Comparison of ENCODE assay signal across 15 cellular contexts in genomic region chr1:84508510-84508909, GRCh38. TPM values are rescaled to one million over a fixed set of nuclear protein-coding genes. Genes with fewer than 3 reads are reported as not detected.
A peak's percentile ranks its signal among the peaks of the same experiment; 100 is the strongest.
DNase-seq lines count a peak whose midpoint lies in the region; ATAC-seq, FAIRE-seq and TF ChIP-seq lines count a peak whose summit lies in the region.
"Had no signal": no experiment of that assay in that cellular context is flagged by ENCODE, and none has a peak within 500 bp of the region (broad histone marks: within the 10 kb centered on the region; RNA-seq: fewer than 3 reads in every experiment).

No MANE protein-coding gene starts in this region.

- no peak for TF ChIP-seq EP300 in K562 (IDR thresholded peaks at IDR 0.05; ENCODE audit: low read length)

- H4K20me1 ChIP-seq in Loucy (ENCODE audit: insufficient read depth, low read length, poor library complexity, severe bottlenecking) (peaks cover 26% of the 10 kb centered on the region), K562 (replicated peaks; ENCODE audit: control insufficient read depth, insufficient read depth, low read length) (peaks cover 14% of the 10 kb centered on the region)

- H3K9me1 ChIP-seq in K562 (ENCODE audit: control insufficient read depth, insufficient read depth, low read length) = no peaks in the 10 kb centered on the region

- TF ChIP-seq CTCF in Loucy (conservative IDR thresholded peaks at IDR 0.05; ENCODE audit: low read length) (no peak), K562 (IDR thresholded peaks at IDR 0.05 in 2 of 3, conservative IDR thresholded peaks at IDR 0.05 in 1 of 3; ENCODE audit: insufficient read depth in 2 of 3, low read depth in 1 of 3, low read length in 3 of 3) (no peak), type B pancreatic cell (conservative IDR thresholded peaks at IDR 0.05) (no peak)

- no TSS peak for BruUV-seq in K562 (replicated peaks; lab: Mats Ljungman, UMichigan)

- ATAC-seq in activated naive CD8-positive, alpha-beta T cell treated with anti-CD3 and anti-CD28 coated beads, Interleukin-2, amount 10 ng/mL, durations not matched to agents 7 days and 5 days (ENCODE audit: low read depth) = no peak
- ATAC-seq in activated naive CD8-positive, alpha-beta T cell treated with anti-CD3 and anti-CD28 coated beads, Interleukin-2, amount 50 U/mL, for 24 hours = no peak
- ATAC-seq in K562 = no peak
- ATAC-seq in GM21529 (IDR thresholded peaks at IDR 0.05; ENCODE audit: unreplicated experiment) = no peak

- peaks cover 17% of the 10 kb centered on the region for H3K4me1 ChIP-seq in Loucy (ENCODE audit: insufficient read depth, low read length, poor library complexity, severe bottlenecking)
- H3K4me1 ChIP-seq in K562 (replicated peaks in 1 of 2; ENCODE audit: control insufficient read depth in 2 of 2, insufficient read depth in 2 of 2, low read length in 2 of 2) = peaks cover 4 to 9% of the 10 kb centered on the region in 2 experiments; a peak in 4 of 5 replicates

- H3K4me2 ChIP-seq in Loucy (ENCODE audit: low read depth, low read length, poor library complexity, severe bottlenecking) (peak overlapping the region; percentile 81), K562 (ENCODE audit: insufficient read depth, low read length) (peak overlapping the region; percentile 73; the same call in 1 of the 2 replicates)

- H3K4me3 Mint-ChIP-seq in activated naive CD8-positive, alpha-beta T cell treated with anti-CD3 and anti-CD28 coated beads, Interleukin-2, amount 10 ng/mL, durations not matched to agents 7 days and 5 days = peak overlapping the region; percentile 28
- H3K4me3 Mint-ChIP-seq in activated naive CD8-positive, alpha-beta T cell treated with anti-CD3 and anti-CD28 coated beads, Interleukin-2, amount 50 U/mL, for 24 hours = no peak overlapping the region
- H3K4me3 Mint-ChIP-seq in type B pancreatic cell = peak overlapping the region; percentile 53

- POLR2A ChIA-PET in activated naive CD8-positive, alpha-beta T cell treated with anti-CD3 and anti-CD28 coated beads, Interleukin-2, amount 10 ng/mL, durations not matched to agents 7 days and 5 days (lab: Charles Lee) = interaction anchor here (1.2 kb wide), 1 partner anchor 66 kb away, joined by 4 read pairs; the partner anchor contains the start of gene CTBS
- POLR2A ChIA-PET in K562 (lab: Yijun Ruan, JAX) = interaction anchor here (0.7 kb wide), 1 partner anchor 72 kb away, joined by 4 read pairs; no protein-coding TSS in a partner anchor

- TF ChIP-seq RAD21 in K562 (CRISPR knock-in tag; conservative IDR thresholded peaks at IDR 0.05 in 1 of 2, IDR thresholded peaks at IDR 0.05 in 1 of 2) = no peak

- H2AFZ ChIP-seq in Loucy (ENCODE audit: low read length) = no peak overlapping the region
- H2AFZ ChIP-seq in K562 (ENCODE audit: low read depth, low read length) = no peak overlapping the region

- H3K27ac Mint-ChIP-seq in activated naive CD8-positive, alpha-beta T cell treated with anti-CD3 and anti-CD28 coated beads, Interleukin-2, amount 10 ng/mL, durations not matched to agents 7 days and 5 days = no peak overlapping the region
- no peak overlapping the region for H3K27ac Mint-ChIP-seq in activated naive CD8-positive, alpha-beta T cell treated with anti-CD3 and anti-CD28 coated beads, Interleukin-2, amount 50 U/mL, for 24 hours
- H3K27ac Mint-ChIP-seq in type B pancreatic cell = no peak overlapping the region

- peak overlapping the region; percentile 97; the same call in 2 of the 3 replicates for H3K27ac ChIP-seq in K562 (ENCODE audit: extremely low read depth, low read depth, low read length)
- H3K27ac ChIP-seq: Peyer's patch had no signal

- no peaks in the 10 kb centered on the region for H3K9me2 ChIP-seq in Loucy (replicated peaks; ENCODE audit: low read depth, low read length)

- H3K9me3 ChIP-seq in Loucy (ENCODE audit: insufficient read depth, low read depth, low read length) (peaks cover 2% of the 10 kb centered on the region; the same call in 1 of the 2 replicates), K562 (replicated peaks; ENCODE audit: control insufficient read depth, insufficient read depth, low read depth, low read length) (no peaks in the 10 kb centered on the region; the same call in 1 of the 2 replicates)
- H3K9me3 ChIP-seq: Peyer's patch had no signal

- H3K9me3 Mint-ChIP-seq in activated naive CD8-positive, alpha-beta T cell treated with anti-CD3 and anti-CD28 coated beads, Interleukin-2, amount 10 ng/mL, durations not matched to agents 7 days and 5 days = peaks cover 3% of the 10 kb centered on the region
- no peaks in the 10 kb centered on the region for H3K9me3 Mint-ChIP-seq in activated naive CD8-positive, alpha-beta T cell treated with anti-CD3 and anti-CD28 coated beads, Interleukin-2, amount 50 U/mL, for 24 hours
- H3K9me3 Mint-ChIP-seq in type B pancreatic cell = peaks cover 12% of the 10 kb centered on the region

- no peak for FAIRE-seq in K562 (lab: Jason Lieb, UNC)

- peaks cover 7% of the 10 kb centered on the region for H3F3A ChIP-seq in Loucy (ENCODE audit: low read depth)

- in situ Hi-C loops in K562 (cut with MboI) = no loop called here

- no peak for TF ChIP-seq POLR2A in K562 (conservative IDR thresholded peaks at IDR 0.05)

- H3K27me3 ChIP-seq in Loucy (ENCODE audit: insufficient read depth, low read length, poor library complexity, severe bottlenecking) = no peaks in the 10 kb centered on the region
- no peaks in the 10 kb centered on the region for H3K27me3 ChIP-seq in K562 (ENCODE audit: control insufficient read depth in 2 of 2, insufficient read depth in 2 of 2, low read length in 2 of 2)
- H3K27me3 ChIP-seq: Peyer's patch had no signal

- no peaks in the 10 kb centered on the region for H3K36me3 ChIP-seq in Loucy (ENCODE audit: insufficient read depth, low read length)
- H3K36me3 ChIP-seq in K562 (ENCODE audit: control insufficient read depth, insufficient read depth, low read length) = peaks cover 17% of the 10 kb centered on the region; the same call in 2 of the 3 replicates
- H3K36me3 ChIP-seq: Peyer's patch had no signal

- H3K4me1 Mint-ChIP-seq in activated naive CD8-positive, alpha-beta T cell treated with anti-CD3 and anti-CD28 coated beads, Interleukin-2, amount 10 ng/mL, durations not matched to agents 7 days and 5 days = peaks cover 15% of the 10 kb centered on the region
- peaks cover 28% of the 10 kb centered on the region for H3K4me1 Mint-ChIP-seq in activated naive CD8-positive, alpha-beta T cell treated with anti-CD3 and anti-CD28 coated beads, Interleukin-2, amount 50 U/mL, for 24 hours
- peaks cover 17% of the 10 kb centered on the region for H3K4me1 Mint-ChIP-seq in type B pancreatic cell (ENCODE audit: unreplicated experiment)

- CTCF ChIA-PET in K562 (lab: Yijun Ruan, JAX; ENCODE audit: low intra/inter-chr PET ratio) = no interaction called here

- intact Hi-C loops in K562 (cut with micrococcal nuclease) = loop anchor here (5.0 to 10.0 kb wide), 2 partner anchors 179 to 204 kb away; partner anchors contain the start of gene SAMD13

- DNase-seq in activated naive CD8-positive, alpha-beta T cell treated with anti-CD3 and anti-CD28 coated beads, Interleukin-2, amount 10 ng/mL, durations not matched to agents 7 days and 5 days = no peak
- no peak for DNase-seq in activated naive CD8-positive, alpha-beta T cell treated with anti-CD3 and anti-CD28 coated beads, Interleukin-2, amount 50 U/mL, for 24 hours
- no peak for DNase-seq in K562 (ENCODE audit: extremely low read depth in 1 of 4, low spot score in 3 of 4)
- no peak for DNase-seq in type B pancreatic cell (ENCODE audit: extremely low spot score, unreplicated experiment)
- DNase-seq in HT-29 (ENCODE audit: low spot score) = no peak
- DNase-seq: EL, H7, Karpas-422, NCI-H1105 treated with DMSO at 0.1 percent for 48 hours, NCI-H187 treated with DMSO at 0.1 percent for 48 hours, NCI-H510A treated with DMSO at 0.1 percent for 48 hours, Peyer's patch, Right ventricle myocardium superior had no signal

- H3K4me3 ChIP-seq in Loucy (ENCODE audit: low read length, poor library complexity, severe bottlenecking) (no peak overlapping the region), K562 (no peak overlapping the region)
- H3K4me3 ChIP-seq: Peyer's patch had no signal

- H3K27me3 Mint-ChIP-seq in activated naive CD8-positive, alpha-beta T cell treated with anti-CD3 and anti-CD28 coated beads, Interleukin-2, amount 10 ng/mL, durations not matched to agents 7 days and 5 days = no peaks in the 10 kb centered on the region
- H3K27me3 Mint-ChIP-seq in activated naive CD8-positive, alpha-beta T cell treated with anti-CD3 and anti-CD28 coated beads, Interleukin-2, amount 50 U/mL, for 24 hours = no peaks in the 10 kb centered on the region
- no peaks in the 10 kb centered on the region for H3K27me3 Mint-ChIP-seq in type B pancreatic cell

- peaks cover 22% of the 10 kb centered on the region for H3K36me3 Mint-ChIP-seq in activated naive CD8-positive, alpha-beta T cell treated with anti-CD3 and anti-CD28 coated beads, Interleukin-2, amount 10 ng/mL, durations not matched to agents 7 days and 5 days
- peaks cover 10% of the 10 kb centered on the region for H3K36me3 Mint-ChIP-seq in activated naive CD8-positive, alpha-beta T cell treated with anti-CD3 and anti-CD28 coated beads, Interleukin-2, amount 50 U/mL, for 24 hours (ENCODE audit: low read depth)
- peaks cover 9% of the 10 kb centered on the region for H3K36me3 Mint-ChIP-seq in type B pancreatic cell

- H3K9ac ChIP-seq in Loucy (ENCODE audit: low read depth, low read length, poor library complexity, severe bottlenecking) = no peak overlapping the region
- H3K9ac ChIP-seq in K562 (ENCODE audit: insufficient read depth in 1 of 2, low read depth in 2 of 2, low read length in 2 of 2) = peak overlapping the region in 1 of 2 experiments; percentile 98; a peak in 2 of 4 replicates

- H3K79me2 ChIP-seq in Loucy (ENCODE audit: insufficient read depth, low read length) = peaks cover 27% of the 10 kb centered on the region
- H3K79me2 ChIP-seq in K562 (ENCODE audit: control insufficient read depth, insufficient read depth, low read length) = peaks cover 46% of the 10 kb centered on the region

- WGBS in K562 (ENCODE audit: insufficient coverage, low coverage, missing lambda C conversion rate) = 92% methylated on average over 1 of the region's 1 CpG

RNA-seq across cellular contexts. Expression of gene GNG5, which starts 2.1 kb away (rescaled TPM):
- total RNA-seq in activated naive CD8-positive, alpha-beta T cell treated with anti-CD3 and anti-CD28 coated beads, Interleukin-2, amount 10 ng/mL, durations not matched to agents 7 days and 5 days = 10 to 100 TPM; 88.0 to 88.4 TPM
- 3.8 and 8.6 TPM in 2 replicates for total RNA-seq in K562 (2011; cell fraction: chromatin; rRNA removed; ENCODE audit: low replicate concordance)
- total RNA-seq in K562 (2011; cell fraction: nucleolus; rRNA removed) = 9.6 and 10.0 TPM in 2 replicates
- 15.7 and 18.9 TPM in 2 replicates for total RNA-seq in K562 (2011; cell fraction: nucleoplasm; rRNA removed)
- total RNA-seq in K562 (2014; rRNA removed) (61.9 and 71.1 TPM in 2 replicates), K562 (2014; rRNA removed; fragmentation: Illumina TruSeq; extraction: Trizol) (114 and 116 TPM in 2 replicates), K562 (2015; rRNA removed; fragmentation: Illumina TruSeq; extraction: Trizol) (150 and 155 TPM in 2 replicates), K562 (2021) (169 and 179 TPM in 2 replicates), type B pancreatic cell (ENCODE audit: low replicate concordance) (114 and 125 TPM in 2 replicates)
- polyA plus RNA-seq in K562 (2011; rRNA removed) (87.2 and 113 TPM in 2 replicates), K562 (2014; fragmentation: Illumina TruSeq; extraction: Trizol) (243 and 281 TPM in 2 replicates), K562 (2014; fragmentation: Nextera tagmentation; extraction: Ambion mirVana) (100 to 1,000 TPM; 242 to 243 TPM), K562 (2014; rRNA removed) (138 and 179 TPM in 2 replicates)
- 92.3 and 135 TPM in 2 replicates for polyA plus RNA-seq in K562 (2011; cell fraction: cytosol; rRNA removed)
- 80.5 and 81.5 TPM in 2 replicates for polyA plus RNA-seq in K562 (2011; cell fraction: nucleus; rRNA removed)
- 266 and 318 TPM in 2 replicates for polyA plus RNA-seq in K562 (2012)
- 35.9 and 39.3 TPM in 2 replicates for polyA minus RNA-seq in K562 (2011; rRNA and poly(A)+ RNA removed)
- polyA minus RNA-seq in K562 (2011; cell fraction: cytosol; rRNA and poly(A)+ RNA removed) = 62.1 and 63.1 TPM in 2 replicates
- 10.8 and 21.3 TPM in 2 replicates for polyA minus RNA-seq in K562 (2011; cell fraction: nucleus; rRNA and poly(A)+ RNA removed)
- total RNA-seq in HT-29 (2014; rRNA removed; shearing (Covaris generic)) = 28.8 and 32.7 TPM in 2 replicates

RNA-seq across cellular contexts. Expression of gene SPATA1, which starts 2.3 kb away (rescaled TPM):
- total RNA-seq in activated naive CD8-positive, alpha-beta T cell treated with anti-CD3 and anti-CD28 coated beads, Interleukin-2, amount 10 ng/mL, durations not matched to agents 7 days and 5 days = 1 to 10 TPM; 3.3 to 4.0 TPM
- total RNA-seq in K562 (2011; cell fraction: chromatin; rRNA removed; ENCODE audit: low replicate concordance) = 5.5 and 7.1 TPM in 2 replicates
- 5.7 and 6.8 TPM in 2 replicates for total RNA-seq in K562 (2011; cell fraction: nucleolus; rRNA removed)
- total RNA-seq in K562 (2011; cell fraction: nucleoplasm; rRNA removed) = 11.4 and 15.3 TPM in 2 replicates
- total RNA-seq in K562 (2014; rRNA removed) (0.86 TPM in 1 of 2 replicates, not detected in the other), K562 (2014; rRNA removed; fragmentation: Illumina TruSeq; extraction: Trizol) (1.5 and 1.7 TPM in 2 replicates), K562 (2015; rRNA removed; fragmentation: Illumina TruSeq; extraction: Trizol) (1.6 and 1.8 TPM in 2 replicates), K562 (2021) (2.2 and 2.3 TPM in 2 replicates), type B pancreatic cell (ENCODE audit: low replicate concordance) (0.67 and 1.8 TPM in 2 replicates)
- polyA plus RNA-seq in K562 (2011; rRNA removed) (1.4 and 2.9 TPM in 2 replicates), K562 (2014; fragmentation: Illumina TruSeq; extraction: Trizol) (0.79 TPM in 1 of 2 replicates, not detected in the other), K562 (2014; fragmentation: Nextera tagmentation; extraction: Ambion mirVana) (1 to 10 TPM; 1.1 TPM), K562 (2014; rRNA removed) (0.40 and 1.8 TPM in 2 replicates)
- 0.49 and 0.87 TPM in 2 replicates for polyA plus RNA-seq in K562 (2011; cell fraction: cytosol; rRNA removed)
- polyA plus RNA-seq in K562 (2011; cell fraction: nucleus; rRNA removed) = 2.5 and 3.7 TPM in 2 replicates
- polyA plus RNA-seq in K562 (2012) = 2.7 and 5.1 TPM in 2 replicates
- 1.2 and 3.6 TPM in 2 replicates for polyA minus RNA-seq in K562 (2011; rRNA and poly(A)+ RNA removed)
- not detected in 2 replicates for polyA minus RNA-seq in K562 (2011; cell fraction: cytosol; rRNA and poly(A)+ RNA removed)
- 5.3 and 6.2 TPM in 2 replicates for polyA minus RNA-seq in K562 (2011; cell fraction: nucleus; rRNA and poly(A)+ RNA removed)
- 1.0 and 1.3 TPM in 2 replicates for total RNA-seq in HT-29 (2014; rRNA removed; shearing (Covaris generic))

RNA-seq across cellular contexts. Expression of gene RPF1, which starts 29.4 kb away (rescaled TPM):
- 10 to 100 TPM; 34.8 to 36.2 TPM for total RNA-seq in activated naive CD8-positive, alpha-beta T cell treated with anti-CD3 and anti-CD28 coated beads, Interleukin-2, amount 10 ng/mL, durations not matched to agents 7 days and 5 days
- 12.0 and 17.8 TPM in 2 replicates for total RNA-seq in K562 (2011; cell fraction: chromatin; rRNA removed; ENCODE audit: low replicate concordance)
- 9.7 and 10.0 TPM in 2 replicates for total RNA-seq in K562 (2011; cell fraction: nucleolus; rRNA removed)
- total RNA-seq in K562 (2011; cell fraction: nucleoplasm; rRNA removed) = 12.6 and 12.7 TPM in 2 replicates
- total RNA-seq in K562 (2014; rRNA removed) (101 and 113 TPM in 2 replicates), K562 (2014; rRNA removed; fragmentation: Illumina TruSeq; extraction: Trizol) (90.2 and 101 TPM in 2 replicates), K562 (2015; rRNA removed; fragmentation: Illumina TruSeq; extraction: Trizol) (91.9 and 99.8 TPM in 2 replicates), K562 (2021) (52.4 and 54.8 TPM in 2 replicates), type B pancreatic cell (ENCODE audit: low replicate concordance) (29.5 and 34.1 TPM in 2 replicates)
- polyA plus RNA-seq in K562 (2011; rRNA removed) (64.8 and 88.8 TPM in 2 replicates), K562 (2014; fragmentation: Illumina TruSeq; extraction: Trizol) (123 and 156 TPM in 2 replicates), K562 (2014; fragmentation: Nextera tagmentation; extraction: Ambion mirVana) (10 to 100 TPM; 68.0 to 84.7 TPM), K562 (2014; rRNA removed) (126 TPM in 2 replicates)
- polyA plus RNA-seq in K562 (2011; cell fraction: cytosol; rRNA removed) = 16.7 and 30.1 TPM in 2 replicates
- 10.0 and 18.1 TPM in 2 replicates for polyA plus RNA-seq in K562 (2011; cell fraction: nucleus; rRNA removed)
- 57.5 and 64.2 TPM in 2 replicates for polyA plus RNA-seq in K562 (2012)
- polyA minus RNA-seq in K562 (2011; rRNA and poly(A)+ RNA removed) = 27.9 and 28.8 TPM in 2 replicates
- polyA minus RNA-seq in K562 (2011; cell fraction: cytosol; rRNA and poly(A)+ RNA removed) = 7.4 and 14.7 TPM in 2 replicates
- 7.5 and 17.2 TPM in 2 replicates for polyA minus RNA-seq in K562 (2011; cell fraction: nucleus; rRNA and poly(A)+ RNA removed)
- total RNA-seq in HT-29 (2014; rRNA removed; shearing (Covaris generic)) = 38.0 and 42.6 TPM in 2 replicates
